ENCODE assay signal across 1 cellular context in the genomic region with DNA sequence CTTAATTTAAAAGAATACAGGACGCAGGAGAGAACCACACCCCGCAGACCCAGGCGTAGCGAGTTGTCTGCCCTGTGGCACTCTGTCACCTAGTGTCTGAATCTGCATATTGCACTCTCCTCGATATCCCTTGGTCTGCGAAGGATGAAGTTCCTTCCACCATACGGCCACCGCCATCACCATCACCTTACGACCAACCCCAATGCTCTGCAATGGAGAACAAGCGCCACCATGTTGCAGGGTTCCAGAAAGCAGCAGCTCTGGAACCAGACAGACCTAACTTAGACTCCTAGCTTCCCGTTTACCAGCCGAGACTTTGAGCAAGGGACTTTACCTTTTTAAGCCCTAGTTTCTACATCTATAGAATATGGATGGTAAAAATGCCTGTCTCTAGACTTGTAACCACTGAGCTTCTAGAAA.
A peak's percentile ranks its signal among the peaks of the same experiment; 100 is the strongest.
TF ChIP-seq lines count a peak whose summit lies in the region.

No MANE protein-coding gene starts in this region.

TF ChIP-seq in HepG2, 621 proteins besides CTCF, POLR2A, EP300 and RAD21 (continued from another document and continues in another):
- TF ChIP-seq, protein P1, sequence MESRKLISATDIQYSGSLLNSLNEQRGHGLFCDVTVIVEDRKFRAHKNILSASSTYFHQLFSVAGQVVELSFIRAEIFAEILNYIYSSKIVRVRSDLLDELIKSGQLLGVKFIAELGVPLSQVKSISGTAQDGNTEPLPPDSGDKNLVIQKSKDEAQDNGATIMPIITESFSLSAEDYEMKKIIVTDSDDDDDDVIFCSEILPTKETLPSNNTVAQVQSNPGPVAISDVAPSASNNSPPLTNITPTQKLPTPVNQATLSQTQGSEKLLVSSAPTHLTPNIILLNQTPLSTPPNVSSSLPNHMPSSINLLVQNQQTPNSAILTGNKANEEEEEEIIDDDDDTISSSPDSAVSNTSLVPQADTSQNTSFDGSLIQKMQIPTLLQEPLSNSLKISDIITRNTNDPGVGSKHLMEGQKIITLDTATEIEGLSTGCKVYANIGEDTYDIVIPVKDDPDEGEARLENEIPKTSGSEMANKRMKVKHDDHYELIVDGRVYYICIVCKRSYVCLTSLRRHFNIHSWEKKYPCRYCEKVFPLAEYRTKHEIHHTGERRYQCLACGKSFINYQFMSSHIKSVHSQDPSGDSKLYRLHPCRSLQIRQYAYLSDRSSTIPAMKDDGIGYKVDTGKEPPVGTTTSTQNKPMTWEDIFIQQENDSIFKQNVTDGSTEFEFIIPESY (CRISPR knock-in tag; IDR thresholded peaks at IDR 0.05): peak; percentile 93
- TF ChIP-seq MIER2 (CRISPR knock-in tag; IDR thresholded peaks at IDR 0.05): 0 out of 2 replicates have a peak, but pooled peaks have one; percentile 57
- no peak for TF ChIP-seq ZNF354B (CRISPR knock-in tag; IDR thresholded peaks at IDR 0.05)
- no peak for TF ChIP-seq ZBTB7A (CRISPR knock-in tag; IDR thresholded peaks at IDR 0.05)
- 0 out of 2 replicates have a peak, but pooled peaks have one; percentile 47 for TF ChIP-seq KDM2A (CRISPR knock-in tag; IDR thresholded peaks at IDR 0.05; ENCODE audit: borderline replicate concordance, low read depth)
- TF ChIP-seq ZNF629 (CRISPR knock-in tag; conservative IDR thresholded peaks at IDR 0.05): no peak
- TF ChIP-seq, protein P2, sequence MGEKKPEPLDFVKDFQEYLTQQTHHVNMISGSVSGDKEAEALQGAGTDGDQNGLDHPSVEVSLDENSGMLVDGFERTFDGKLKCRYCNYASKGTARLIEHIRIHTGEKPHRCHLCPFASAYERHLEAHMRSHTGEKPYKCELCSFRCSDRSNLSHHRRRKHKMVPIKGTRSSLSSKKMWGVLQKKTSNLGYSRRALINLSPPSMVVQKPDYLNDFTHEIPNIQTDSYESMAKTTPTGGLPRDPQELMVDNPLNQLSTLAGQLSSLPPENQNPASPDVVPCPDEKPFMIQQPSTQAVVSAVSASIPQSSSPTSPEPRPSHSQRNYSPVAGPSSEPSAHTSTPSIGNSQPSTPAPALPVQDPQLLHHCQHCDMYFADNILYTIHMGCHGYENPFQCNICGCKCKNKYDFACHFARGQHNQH (CRISPR knock-in tag; IDR thresholded peaks at IDR 0.05): peak; percentile 36; the same call in 1 of the 2 replicates
- 0 out of 2 replicates have a peak, but pooled peaks have one; percentile 54 for TF ChIP-seq ZKSCAN1 (IDR thresholded peaks at IDR 0.05; ENCODE audit: low read length)
- TF ChIP-seq RXRB (CRISPR knock-in tag; IDR thresholded peaks at IDR 0.05; ENCODE audit: borderline replicate concordance): peak; percentile 60
- TF ChIP-seq ZMYM4 (CRISPR knock-in tag; IDR thresholded peaks at IDR 0.05): peak; percentile 55; the same call in 1 of the 2 replicates
- TF ChIP-seq ZNF614 (CRISPR knock-in tag; IDR thresholded peaks at IDR 0.05; ENCODE audit: borderline replicate concordance): 0 out of 2 replicates have a peak, but pooled peaks have one; percentile 31
- TF ChIP-seq SKI (IDR thresholded peaks at IDR 0.05; ENCODE audit: partially characterized antibody): peak; percentile 18
- TF ChIP-seq ZBTB38 (CRISPR knock-in tag; IDR thresholded peaks at IDR 0.05): peak; percentile 94
- peak; percentile 47; the same call in 1 of the 2 replicates for TF ChIP-seq ERF (CRISPR knock-in tag; IDR thresholded peaks at IDR 0.05)
- peak; percentile 36; the same call in 1 of the 2 replicates for TF ChIP-seq ZNF350 (CRISPR knock-in tag; IDR thresholded peaks at IDR 0.05; ENCODE audit: borderline replicate concordance, low read depth)
- TF ChIP-seq, protein P3, sequence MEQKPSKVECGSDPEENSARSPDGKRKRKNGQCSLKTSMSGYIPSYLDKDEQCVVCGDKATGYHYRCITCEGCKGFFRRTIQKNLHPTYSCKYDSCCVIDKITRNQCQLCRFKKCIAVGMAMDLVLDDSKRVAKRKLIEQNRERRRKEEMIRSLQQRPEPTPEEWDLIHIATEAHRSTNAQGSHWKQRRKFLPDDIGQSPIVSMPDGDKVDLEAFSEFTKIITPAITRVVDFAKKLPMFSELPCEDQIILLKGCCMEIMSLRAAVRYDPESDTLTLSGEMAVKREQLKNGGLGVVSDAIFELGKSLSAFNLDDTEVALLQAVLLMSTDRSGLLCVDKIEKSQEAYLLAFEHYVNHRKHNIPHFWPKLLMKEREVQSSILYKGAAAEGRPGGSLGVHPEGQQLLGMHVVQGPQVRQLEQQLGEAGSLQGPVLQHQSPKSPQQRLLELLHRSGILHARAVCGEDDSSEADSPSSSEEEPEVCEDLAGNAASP (CRISPR knock-in tag; IDR thresholded peaks at IDR 0.05; ENCODE audit: borderline replicate concordance): 0 out of 2 replicates have a peak, but pooled peaks have one; percentile 31
- TF ChIP-seq HDAC2 (CRISPR knock-in tag; IDR thresholded peaks at IDR 0.05): 0 out of 2 replicates have a peak, but pooled peaks have one; percentile 18
- 0 out of 2 replicates have a peak, but pooled peaks have one; percentile 35 for TF ChIP-seq ZNF556 (CRISPR knock-in tag; IDR thresholded peaks at IDR 0.05; ENCODE audit: borderline replicate concordance)
- peak; percentile 74 for TF ChIP-seq SALL1 (CRISPR knock-in tag; IDR thresholded peaks at IDR 0.05)
- TF ChIP-seq, protein P4, sequence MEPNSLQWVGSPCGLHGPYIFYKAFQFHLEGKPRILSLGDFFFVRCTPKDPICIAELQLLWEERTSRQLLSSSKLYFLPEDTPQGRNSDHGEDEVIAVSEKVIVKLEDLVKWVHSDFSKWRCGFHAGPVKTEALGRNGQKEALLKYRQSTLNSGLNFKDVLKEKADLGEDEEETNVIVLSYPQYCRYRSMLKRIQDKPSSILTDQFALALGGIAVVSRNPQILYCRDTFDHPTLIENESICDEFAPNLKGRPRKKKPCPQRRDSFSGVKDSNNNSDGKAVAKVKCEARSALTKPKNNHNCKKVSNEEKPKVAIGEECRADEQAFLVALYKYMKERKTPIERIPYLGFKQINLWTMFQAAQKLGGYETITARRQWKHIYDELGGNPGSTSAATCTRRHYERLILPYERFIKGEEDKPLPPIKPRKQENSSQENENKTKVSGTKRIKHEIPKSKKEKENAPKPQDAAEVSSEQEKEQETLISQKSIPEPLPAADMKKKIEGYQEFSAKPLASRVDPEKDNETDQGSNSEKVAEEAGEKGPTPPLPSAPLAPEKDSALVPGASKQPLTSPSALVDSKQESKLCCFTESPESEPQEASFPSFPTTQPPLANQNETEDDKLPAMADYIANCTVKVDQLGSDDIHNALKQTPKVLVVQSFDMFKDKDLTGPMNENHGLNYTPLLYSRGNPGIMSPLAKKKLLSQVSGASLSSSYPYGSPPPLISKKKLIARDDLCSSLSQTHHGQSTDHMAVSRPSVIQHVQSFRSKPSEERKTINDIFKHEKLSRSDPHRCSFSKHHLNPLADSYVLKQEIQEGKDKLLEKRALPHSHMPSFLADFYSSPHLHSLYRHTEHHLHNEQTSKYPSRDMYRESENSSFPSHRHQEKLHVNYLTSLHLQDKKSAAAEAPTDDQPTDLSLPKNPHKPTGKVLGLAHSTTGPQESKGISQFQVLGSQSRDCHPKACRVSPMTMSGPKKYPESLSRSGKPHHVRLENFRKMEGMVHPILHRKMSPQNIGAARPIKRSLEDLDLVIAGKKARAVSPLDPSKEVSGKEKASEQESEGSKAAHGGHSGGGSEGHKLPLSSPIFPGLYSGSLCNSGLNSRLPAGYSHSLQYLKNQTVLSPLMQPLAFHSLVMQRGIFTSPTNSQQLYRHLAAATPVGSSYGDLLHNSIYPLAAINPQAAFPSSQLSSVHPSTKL (CRISPR knock-in tag; IDR thresholded peaks at IDR 0.05): peak; percentile 47; the same call in 1 of the 2 replicates
- TF ChIP-seq, protein P5, sequence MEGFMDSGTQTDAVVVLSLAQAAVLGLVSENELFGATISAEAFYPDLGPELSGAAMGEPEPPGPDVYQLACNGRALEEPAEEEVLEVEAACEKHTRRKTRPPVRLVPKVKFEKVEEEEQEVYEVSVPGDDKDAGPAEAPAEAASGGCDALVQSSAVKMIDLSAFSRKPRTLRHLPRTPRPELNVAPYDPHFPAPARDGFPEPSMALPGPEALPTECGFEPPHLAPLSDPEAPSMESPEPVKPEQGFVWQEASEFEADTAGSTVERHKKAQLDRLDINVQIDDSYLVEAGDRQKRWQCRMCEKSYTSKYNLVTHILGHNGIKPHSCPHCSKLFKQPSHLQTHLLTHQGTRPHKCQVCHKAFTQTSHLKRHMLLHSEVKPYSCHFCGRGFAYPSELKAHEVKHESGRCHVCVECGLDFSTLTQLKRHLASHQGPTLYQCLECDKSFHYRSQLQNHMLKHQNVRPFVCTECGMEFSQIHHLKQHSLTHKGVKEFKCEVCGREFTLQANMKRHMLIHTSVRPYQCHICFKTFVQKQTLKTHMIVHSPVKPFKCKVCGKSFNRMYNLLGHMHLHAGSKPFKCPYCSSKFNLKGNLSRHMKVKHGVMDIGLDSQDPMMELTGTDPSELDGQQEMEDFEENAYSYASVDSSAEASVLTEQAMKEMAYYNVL (CRISPR knock-in tag; IDR thresholded peaks at IDR 0.05; ENCODE audit: borderline replicate concordance): 0 out of 2 replicates have a peak, but pooled peaks have one; percentile 42
- peak; percentile 35; the same call in 1 of the 2 replicates for TF ChIP-seq RARA (CRISPR knock-in tag; IDR thresholded peaks at IDR 0.05)
- TF ChIP-seq, protein P6, sequence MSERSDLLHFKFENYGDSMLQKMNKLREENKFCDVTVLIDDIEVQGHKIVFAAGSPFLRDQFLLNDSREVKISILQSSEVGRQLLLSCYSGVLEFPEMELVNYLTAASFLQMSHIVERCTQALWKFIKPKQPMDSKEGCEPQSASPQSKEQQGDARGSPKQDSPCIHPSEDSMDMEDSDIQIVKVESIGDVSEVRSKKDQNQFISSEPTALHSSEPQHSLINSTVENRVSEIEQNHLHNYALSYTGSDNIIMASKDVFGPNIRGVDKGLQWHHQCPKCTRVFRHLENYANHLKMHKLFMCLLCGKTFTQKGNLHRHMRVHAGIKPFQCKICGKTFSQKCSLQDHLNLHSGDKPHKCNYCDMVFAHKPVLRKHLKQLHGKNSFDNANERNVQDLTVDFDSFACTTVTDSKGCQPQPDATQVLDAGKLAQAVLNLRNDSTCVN (CRISPR knock-in tag; IDR thresholded peaks at IDR 0.05; ENCODE audit: borderline replicate concordance): 0 out of 2 replicates have a peak, but pooled peaks have one; percentile 24
- peak; percentile 52 for TF ChIP-seq TEAD3 (CRISPR knock-in tag; optimal IDR thresholded peaks at IDR 0.05; ENCODE audit: borderline replicate concordance)
- 0 out of 2 replicates have a peak, but pooled peaks have one; percentile 42 for TF ChIP-seq MEIS1 (CRISPR knock-in tag; IDR thresholded peaks at IDR 0.05; ENCODE audit: borderline replicate concordance)
- 0 out of 2 replicates have a peak, but pooled peaks have one; percentile 23 for TF ChIP-seq CEBPG (CRISPR knock-in tag; IDR thresholded peaks at IDR 0.05)
- peak; percentile 52; the same call in 1 of the 2 replicates for TF ChIP-seq ZSCAN29 (CRISPR knock-in tag; conservative IDR thresholded peaks at IDR 0.05)
- TF ChIP-seq BCL6 (CRISPR knock-in tag; IDR thresholded peaks at IDR 0.05): 0 out of 2 replicates have a peak, but pooled peaks have one; percentile 6
- TF ChIP-seq, protein P7, sequence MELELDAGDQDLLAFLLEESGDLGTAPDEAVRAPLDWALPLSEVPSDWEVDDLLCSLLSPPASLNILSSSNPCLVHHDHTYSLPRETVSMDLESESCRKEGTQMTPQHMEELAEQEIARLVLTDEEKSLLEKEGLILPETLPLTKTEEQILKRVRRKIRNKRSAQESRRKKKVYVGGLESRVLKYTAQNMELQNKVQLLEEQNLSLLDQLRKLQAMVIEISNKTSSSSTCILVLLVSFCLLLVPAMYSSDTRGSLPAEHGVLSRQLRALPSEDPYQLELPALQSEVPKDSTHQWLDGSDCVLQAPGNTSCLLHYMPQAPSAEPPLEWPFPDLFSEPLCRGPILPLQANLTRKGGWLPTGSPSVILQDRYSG (CRISPR knock-in tag; IDR thresholded peaks at IDR 0.05): no peak
- TF ChIP-seq, protein P8, sequence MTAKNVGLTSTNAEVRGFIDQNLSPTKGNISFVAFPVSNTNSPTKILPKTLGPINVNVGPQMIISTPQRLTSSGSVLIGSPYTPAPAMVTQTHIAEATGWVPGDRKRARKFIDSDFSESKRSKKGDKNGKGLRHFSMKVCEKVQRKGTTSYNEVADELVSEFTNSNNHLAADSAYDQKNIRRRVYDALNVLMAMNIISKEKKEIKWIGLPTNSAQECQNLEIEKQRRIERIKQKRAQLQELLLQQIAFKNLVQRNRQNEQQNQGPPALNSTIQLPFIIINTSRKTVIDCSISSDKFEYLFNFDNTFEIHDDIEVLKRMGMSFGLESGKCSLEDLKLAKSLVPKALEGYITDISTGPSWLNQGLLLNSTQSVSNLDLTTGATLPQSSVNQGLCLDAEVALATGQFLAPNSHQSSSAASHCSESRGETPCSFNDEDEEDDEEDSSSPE (CRISPR knock-in tag; IDR thresholded peaks at IDR 0.05): no peak
- peak; percentile 40; the same call in 1 of the 2 replicates for TF ChIP-seq KDM1A (CRISPR knock-in tag; IDR thresholded peaks at IDR 0.05)
- TF ChIP-seq, protein P9, sequence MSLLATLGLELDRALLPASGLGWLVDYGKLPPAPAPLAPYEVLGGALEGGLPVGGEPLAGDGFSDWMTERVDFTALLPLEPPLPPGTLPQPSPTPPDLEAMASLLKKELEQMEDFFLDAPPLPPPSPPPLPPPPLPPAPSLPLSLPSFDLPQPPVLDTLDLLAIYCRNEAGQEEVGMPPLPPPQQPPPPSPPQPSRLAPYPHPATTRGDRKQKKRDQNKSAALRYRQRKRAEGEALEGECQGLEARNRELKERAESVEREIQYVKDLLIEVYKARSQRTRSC (CRISPR knock-in tag; IDR thresholded peaks at IDR 0.05; ENCODE audit: low read depth): 0 out of 2 replicates have a peak, but pooled peaks have one; percentile 56
- TF ChIP-seq, protein P10, sequence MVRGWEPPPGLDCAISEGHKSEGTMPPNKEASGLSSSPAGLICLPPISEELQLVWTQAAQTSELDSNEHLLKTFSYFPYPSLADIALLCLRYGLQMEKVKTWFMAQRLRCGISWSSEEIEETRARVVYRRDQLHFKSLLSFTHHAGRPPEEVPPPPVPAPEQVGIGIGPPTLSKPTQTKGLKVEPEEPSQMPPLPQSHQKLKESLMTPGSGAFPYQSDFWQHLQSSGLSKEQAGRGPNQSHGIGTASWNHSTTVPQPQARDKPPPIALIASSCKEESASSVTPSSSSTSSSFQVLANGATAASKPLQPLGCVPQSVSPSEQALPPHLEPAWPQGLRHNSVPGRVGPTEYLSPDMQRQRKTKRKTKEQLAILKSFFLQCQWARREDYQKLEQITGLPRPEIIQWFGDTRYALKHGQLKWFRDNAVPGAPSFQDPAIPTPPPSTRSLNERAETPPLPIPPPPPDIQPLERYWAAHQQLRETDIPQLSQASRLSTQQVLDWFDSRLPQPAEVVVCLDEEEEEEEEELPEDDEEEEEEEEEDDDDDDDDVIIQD (CRISPR knock-in tag; IDR thresholded peaks at IDR 0.05; ENCODE audit: low read depth): 0 out of 2 replicates have a peak, but pooled peaks have one; percentile 30
- TF ChIP-seq HDAC1 (CRISPR knock-in tag; IDR thresholded peaks at IDR 0.05): no peak
- TF ChIP-seq RCOR2 (CRISPR knock-in tag; IDR thresholded peaks at IDR 0.05): peak; percentile 21; the same call in 1 of the 2 replicates
